In the genomic region with DNA sequence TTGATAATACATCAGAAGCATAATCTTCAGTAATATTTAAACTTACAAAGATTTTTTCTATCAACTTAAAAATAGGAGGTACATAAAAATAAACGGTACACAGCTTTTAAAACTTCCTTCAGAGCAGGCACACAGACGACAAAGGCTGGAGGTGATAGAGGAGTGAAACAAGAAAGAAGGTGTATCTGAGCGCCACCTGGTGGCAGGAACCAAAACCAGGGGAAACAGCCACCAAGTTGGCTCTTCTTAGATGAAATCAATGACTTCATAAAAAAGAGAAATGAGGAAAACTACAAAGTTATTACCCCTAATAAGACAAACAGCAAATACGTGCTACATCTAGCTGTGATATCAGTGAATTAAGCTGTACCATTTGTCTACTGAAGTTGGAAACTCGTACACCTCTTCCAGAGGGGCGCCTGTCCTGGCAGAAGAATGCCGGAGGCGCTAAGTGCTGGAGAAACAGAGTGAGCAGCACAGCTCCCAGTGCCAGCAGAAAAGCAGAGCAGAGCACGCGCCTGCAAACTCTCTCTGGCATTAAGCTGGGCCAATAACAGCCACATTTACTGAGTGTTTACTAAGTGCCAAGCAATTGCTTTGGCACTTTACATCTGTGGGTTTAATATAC, we compare ENCODE assay signal across 8 cellular contexts.
DNase-seq lines count a peak whose midpoint lies in the region; ATAC-seq and TF ChIP-seq lines count a peak whose summit lies in the region.

No MANE protein-coding gene starts in this region.

- DNase-seq in GM12865 (ENCODE audit: low read depth) (peak; percentile 69), NCI-H146 treated with DMSO at 0.1 percent for 48 hours (lab: John Stamatoyannopoulos, UW; ENCODE audit: unreplicated experiment) (peak; percentile 24), T1000 (lab: John Stamatoyannopoulos, UW) (peak; percentile 19), astrocyte of the hippocampus (ENCODE audit: low read depth, low spot score) (peak; percentile 84), iPS DF 6.9 (ENCODE audit: low read depth, low spot score) (peak; percentile 64), 8988T (no peak)
- peak; percentile 75 for DNase-seq in stimulated activated CD4-positive, alpha-beta T cell treated with anti-CD3 and anti-CD28 coated beads, Interleukin-15, amount 100 ng/mL, for 24 hours

- peaks cover 7% of the 10 kb centered on the region for H3K36me3 ChIP-seq in iPS DF 6.9 (ENCODE audit: control insufficient read depth, insufficient read depth, low read length)

- peak; percentile 75 for TF ChIP-seq CTCF in GM12865 (IDR thresholded peaks at IDR 0.05; ENCODE audit: insufficient read depth, low read depth, low read length, missing control alignments)

- no peaks in the 10 kb centered on the region for H3K9me3 ChIP-seq in iPS DF 6.9 (ENCODE audit: control insufficient read depth, insufficient read depth, low read length)

- no peak overlapping the region for H3K27ac ChIP-seq in iPS DF 6.9 (ENCODE audit: low read length)

- ATAC-seq in GM19463 (IDR thresholded peaks at IDR 0.05; ENCODE audit: unreplicated experiment): no peak

- WGBS in iPS DF 6.9 (ENCODE audit: insufficient coverage, insufficient read length): no CpG with 5 or more reads among the region's 10 CpGs

- H3K27me3 ChIP-seq in iPS DF 6.9 (ENCODE audit: control insufficient read depth, insufficient read depth, low read length): no peaks in the 10 kb centered on the region

- H3K4me1 ChIP-seq in iPS DF 6.9 (ENCODE audit: control insufficient read depth, insufficient read depth, low read length): no peaks in the 10 kb centered on the region

- no peak overlapping the region for H3K4me3 ChIP-seq in GM12865 (ENCODE audit: low read depth, low read length)
- H3K4me3 ChIP-seq in iPS DF 6.9 (ENCODE audit: low read length): no peak overlapping the region
